Comparison of ENCODE assay signal across 10 cellular contexts in the genomic region with DNA sequence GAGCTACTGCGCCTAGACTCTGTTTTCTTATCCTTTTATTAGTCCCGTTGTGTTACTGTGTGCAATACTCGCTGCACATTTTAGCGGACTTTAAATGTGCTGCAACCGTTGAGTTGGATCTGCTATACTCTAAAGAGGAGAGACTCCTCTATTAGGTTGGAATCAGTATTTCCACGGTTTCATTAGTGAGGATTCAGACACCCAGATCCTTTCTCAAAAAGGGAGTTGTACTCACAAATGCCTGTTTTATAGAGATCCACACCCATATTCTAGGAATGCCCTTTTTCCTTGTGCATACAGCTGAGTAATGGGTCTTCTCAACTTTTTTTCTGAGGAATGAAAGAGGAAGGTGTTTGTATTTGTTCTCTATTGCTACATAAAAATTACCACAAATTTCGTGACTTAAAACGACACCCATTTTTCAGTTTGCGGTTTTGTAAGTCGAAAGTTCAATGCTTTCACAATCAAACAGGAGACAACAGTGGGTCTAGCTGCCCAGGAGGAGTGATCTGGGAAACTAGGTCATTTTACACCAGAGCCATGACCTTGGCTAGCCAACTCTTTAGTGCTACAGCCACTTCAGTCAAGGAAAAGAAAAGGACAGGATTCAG. TPM values are rescaled to one million over a fixed set of nuclear protein-coding genes. Genes with fewer than 3 reads are reported as not detected.
A peak's percentile ranks its signal among the peaks of the same experiment; 100 is the strongest.
DNase-seq lines count a peak whose midpoint lies in the region; ATAC-seq and TF ChIP-seq lines count a peak whose summit lies in the region.
"Had no signal": no experiment of that assay in that cellular context is flagged by ENCODE, and none has a peak within 500 bp of the region (broad histone marks: within the 10 kb centered on the region; RNA-seq: fewer than 3 reads in every experiment).

No MANE protein-coding gene starts in this region.

- peak; percentile 63 for ATAC-seq in GM18502 (IDR thresholded peaks at IDR 0.05; ENCODE audit: poor library complexity, unreplicated experiment)
- peak; percentile 92 for ATAC-seq in HG02610 (IDR thresholded peaks at IDR 0.05; ENCODE audit: unreplicated experiment)
- peak; percentile 75 for ATAC-seq in lung (ENCODE audit: insufficient read depth, low FRiP score)
- ATAC-seq in T-helper 17 cell: no peak
- ATAC-seq: activated CD8-positive, alpha-beta T cell treated with anti-CD3 and anti-CD28 coated beads for 36 hours had no signal

- DNase-seq in NOMO-1 treated with dmso at 0.1 percent for 144 hours (lab: John Stamatoyannopoulos, UW; ENCODE audit: unreplicated experiment) (peak; percentile 82), lung (ENCODE audit: low spot score) (peak; percentile 40), ovary (no peak), DMS79 treated with DMSO at 0.1 percent for 48 hours (lab: John Stamatoyannopoulos, UW) (no peak), T-helper 17 cell (no peak), activated gamma-delta T cell treated with Interleukin-2 at 50 U/mL for 16 hours (no peak)
- DNase-seq: activated CD8-positive, alpha-beta T cell treated with anti-CD3 and anti-CD28 coated beads for 36 hours; DMS153 had no signal

- H3K27me3 ChIP-seq in lung (ENCODE audit: control insufficient read depth, insufficient read depth): no peaks in the 10 kb centered on the region
- no peaks in the 10 kb centered on the region for H3K27me3 ChIP-seq in ovary

- no peak overlapping the region for H3K27ac Mint-ChIP-seq in T-helper 17 cell
- H3K27ac Mint-ChIP-seq: activated CD8-positive, alpha-beta T cell treated with anti-CD3 and anti-CD28 coated beads for 36 hours had no signal

- H3K27me3 Mint-ChIP-seq in T-helper 17 cell: peaks cover 41% of the 10 kb centered on the region

- peaks cover 3% of the 10 kb centered on the region for H3K36me3 Mint-ChIP-seq in T-helper 17 cell (ENCODE audit: low read depth)

- no peak overlapping the region for H3K4me3 Mint-ChIP-seq in T-helper 17 cell
- H3K4me3 Mint-ChIP-seq: activated CD8-positive, alpha-beta T cell treated with anti-CD3 and anti-CD28 coated beads for 36 hours had no signal

- H3K9me3 ChIP-seq in lung (ENCODE audit: control insufficient read depth in 2 of 2, insufficient read depth in 1 of 2, low read length in 1 of 2): no peaks in the 10 kb centered on the region
- no peaks in the 10 kb centered on the region for H3K9me3 ChIP-seq in ovary
- H3K9me3 ChIP-seq in T-helper 17 cell (ENCODE audit: control insufficient read depth, low read length, poor library complexity, severe bottlenecking): no peaks in the 10 kb centered on the region

- peaks cover 0 to 2% of the 10 kb centered on the region in 2 donors for H3K4me1 ChIP-seq in lung (ENCODE audit: control insufficient read depth in 2 of 2, insufficient read depth in 2 of 2, low read length in 2 of 2)
- H3K4me1 ChIP-seq in ovary (ENCODE audit: insufficient read depth): no peaks in the 10 kb centered on the region

- H3K4me1 Mint-ChIP-seq in T-helper 17 cell: peaks cover 2% of the 10 kb centered on the region

- intact Hi-C loops in ovary (cut with DNase I): no loop called here

- H3K4me3 ChIP-seq in lung: no peak overlapping the region
- no peak overlapping the region for H3K4me3 ChIP-seq in ovary

- H3K27ac ChIP-seq in lung (ENCODE audit: low read depth in 1 of 2, low read length in 1 of 2) (no peak overlapping the region), ovary (no peak overlapping the region)

- WGBS in lung, 2 donors: 40 to 60% methylated on average over 10 of the region's 10 CpGs
- 85 to 92% (median 86%) methylated on average over 10 of the region's 10 CpGs for WGBS in ovary, 3 donors

- TF ChIP-seq POLR2A in ovary (IDR thresholded peaks at IDR 0.05): no peak

- H3K36me3 ChIP-seq in lung (ENCODE audit: control insufficient read depth in 2 of 2, insufficient read depth in 2 of 2, low read length in 2 of 2) (no peaks in the 10 kb centered on the region), ovary (no peaks in the 10 kb centered on the region)

- TF ChIP-seq EP300 in ovary (IDR thresholded peaks at IDR 0.05): no peak

- TF ChIP-seq CTCF in lung (IDR thresholded peaks at IDR 0.05; ENCODE audit: control extremely low read depth, extremely low read depth): no peak
- no peak for TF ChIP-seq CTCF in ovary (IDR thresholded peaks at IDR 0.05)

RNA-seq across cellular contexts. Expression of a gene that starts 52.8 kb away (rescaled TPM):
- 10 to 100 TPM; 49.0 to 61.7 TPM for total RNA-seq in lung
- polyA plus RNA-seq in lung: 10 to 100 TPM; 13.0 to 18.6 TPM
- 10 to 100 TPM; 19.1 to 34.7 (median 30.0) TPM for total RNA-seq in ovary
- 10 to 100 TPM in 1 of 2 donors, 1 to 10 TPM in 1; 8.8 to 25.1 TPM for polyA plus RNA-seq in ovary
- total RNA-seq in T-helper 17 cell: 10 to 100 TPM; 11.8 to 14.9 TPM

Comparison
In these comparisons a context has a peak if more than half of its experiments do, and no peak if none do; other contexts are left out.
1. DNase-seq: peak in NOMO-1 treated with dmso at 0.1 percent for 144 hours (single experiment) and lung (single experiment); none in ovary (0 of 5), DMS79 treated with DMSO at 0.1 percent for 48 hours (single experiment), T-helper 17 cell (0 of 3) and activated gamma-delta T cell treated with Interleukin-2 at 50 U/mL for 16 hours (single experiment).